In genomic region chr20:37571033-37571432, GRCh38 we compare ENCODE assay signal across 21 cellular contexts. TPM values are rescaled to one million over a fixed set of nuclear protein-coding genes. Genes with fewer than 3 reads are reported as not detected.
DNase-seq lines count a peak whose midpoint lies in the region; ATAC-seq and TF ChIP-seq lines count a peak whose summit lies in the region.
"Had no signal": no experiment of that assay in that cellular context is flagged by ENCODE, and none has a peak within 500 bp of the region (broad histone marks: within the 10 kb centered on the region; RNA-seq: fewer than 3 reads in every experiment).

No MANE protein-coding gene starts in this region.

- no peak overlapping the region for H3K4ac ChIP-seq in mesenchymal stem cell (ENCODE audit: low read depth in 1 of 2, low read length in 2 of 2)

- ATAC-seq in natural killer cell treated with Interleukin-12 subunit alpha and Interleukin-12 subunit beta and Interleukin-15 and Interleukin-18, amount 100 ng/mL, for 72 hours, result no peak
- ATAC-seq in natural killer cell, result no peak
- ATAC-seq in sciatic nerve, result no peak
- no peak for ATAC-seq in upper lobe of left lung (ENCODE audit: low FRiP score in 2 of 2)
- ATAC-seq in HG03095 (IDR thresholded peaks at IDR 0.05; ENCODE audit: unreplicated experiment), result no peak

- no peak overlapping the region for H2AFZ ChIP-seq in mesenchymal stem cell (ENCODE audit: low read depth, low read length)

- H4K91ac ChIP-seq in mesenchymal stem cell (ENCODE audit: low read length), result no peak overlapping the region

- no peaks in the 10 kb centered on the region for H3K36me3 Mint-ChIP-seq in natural killer cell treated with Interleukin-12 subunit alpha and Interleukin-12 subunit beta and Interleukin-15 and Interleukin-18, amount 100 ng/mL, for 72 hours
- no peaks in the 10 kb centered on the region for H3K36me3 Mint-ChIP-seq in natural killer cell

- H3K14ac ChIP-seq in mesenchymal stem cell (ENCODE audit: low read length in 2 of 2), result no peak overlapping the region

- no peak overlapping the region for H2BK5ac ChIP-seq in mesenchymal stem cell (ENCODE audit: low read depth, low read length, poor library complexity, severe bottlenecking)

- H2AK5ac ChIP-seq in mesenchymal stem cell (ENCODE audit: low read length, severe bottlenecking), result no peak overlapping the region

- no peak overlapping the region for H3K23ac ChIP-seq in mesenchymal stem cell (ENCODE audit: low read length in 2 of 2)

- no peak for TF ChIP-seq CTCF in natural killer cell (IDR thresholded peaks at IDR 0.05)
- TF ChIP-seq CTCF in upper lobe of left lung (IDR thresholded peaks at IDR 0.05), result no peak

- H2BK15ac ChIP-seq in mesenchymal stem cell (ENCODE audit: low read depth, poor library complexity, severe bottlenecking), result no peak overlapping the region

- no peak for TF ChIP-seq EP300 in upper lobe of left lung (IDR thresholded peaks at IDR 0.05)

- H3K79me1 ChIP-seq in mesenchymal stem cell (replicated peaks; ENCODE audit: low read length, poor library complexity, severe bottlenecking), result no peaks in the 10 kb centered on the region

- H3K9ac ChIP-seq in mesenchymal stem cell (ENCODE audit: low read length), result no peak overlapping the region

- no peak overlapping the region for H3K18ac ChIP-seq in mesenchymal stem cell (ENCODE audit: low read depth in 1 of 2, low read length in 2 of 2)

- H3K27ac ChIP-seq in mesenchymal stem cell (ENCODE audit: low read length, poor library complexity, severe bottlenecking), result no peak overlapping the region
- no peak overlapping the region for H3K27ac ChIP-seq in upper lobe of left lung
- H3K27ac ChIP-seq: 22Rv1, A549, C4-2B had no signal

- TF ChIP-seq POLR2A in upper lobe of left lung (IDR thresholded peaks at IDR 0.05), result no peak

- no peak overlapping the region for H3K4me3 ChIP-seq in mesenchymal stem cell (ENCODE audit: insufficient read depth in 1 of 2, low read depth in 1 of 2, low read length in 2 of 2)
- H3K4me3 ChIP-seq in upper lobe of left lung, result no peak overlapping the region
- H3K4me3 ChIP-seq: A549, HAP-1 had no signal

- H3K27me3 ChIP-seq in mesenchymal stem cell (ENCODE audit: control insufficient read depth in 1 of 2, insufficient read depth in 1 of 2, low read length in 2 of 2) (peaks cover 47 to 61% of the 10 kb centered on the region in 2 experiments), upper lobe of left lung (no peaks in the 10 kb centered on the region)

- no peaks in the 10 kb centered on the region for H3K9me3 Mint-ChIP-seq in natural killer cell treated with Interleukin-12 subunit alpha and Interleukin-12 subunit beta and Interleukin-15 and Interleukin-18, amount 100 ng/mL, for 72 hours
- H3K9me3 Mint-ChIP-seq in natural killer cell, result no peaks in the 10 kb centered on the region
- H3K9me3 Mint-ChIP-seq: CD4-positive, alpha-beta T cell had no signal

- H2BK120ac ChIP-seq in mesenchymal stem cell (ENCODE audit: low read depth, low read length), result no peak overlapping the region

- no peaks in the 10 kb centered on the region for H3K4me1 Mint-ChIP-seq in natural killer cell treated with Interleukin-12 subunit alpha and Interleukin-12 subunit beta and Interleukin-15 and Interleukin-18, amount 100 ng/mL, for 72 hours (ENCODE audit: low read depth in 2 of 2)
- no peaks in the 10 kb centered on the region for H3K4me1 Mint-ChIP-seq in natural killer cell

- WGBS in mesenchymal stem cell, result 93% methylated on average over 6 of the region's 6 CpGs
- WGBS in upper lobe of left lung, 2 donors, result 77 to 80% methylated on average over 6 of the region's 6 CpGs

- no peak overlapping the region for H3K4me2 ChIP-seq in mesenchymal stem cell (ENCODE audit: low read length, poor library complexity, severe bottlenecking)
- H3K4me2 ChIP-seq: A549 had no signal

- intact Hi-C loops in natural killer cell (cut with micrococcal nuclease) (no loop called here), sciatic nerve (cut with DNase I) (no loop called here)

- H2BK12ac ChIP-seq in mesenchymal stem cell (ENCODE audit: low read length in 2 of 2), result no peak overlapping the region

- H3K9me3 ChIP-seq in mesenchymal stem cell (ENCODE audit: control insufficient read depth, low read length) (no peaks in the 10 kb centered on the region), upper lobe of left lung (no peaks in the 10 kb centered on the region)
- H3K9me3 ChIP-seq: HAP-1 had no signal

- no peak overlapping the region for H3K27ac Mint-ChIP-seq in natural killer cell treated with Interleukin-12 subunit alpha and Interleukin-12 subunit beta and Interleukin-15 and Interleukin-18, amount 100 ng/mL, for 72 hours
- no peak overlapping the region for H3K27ac Mint-ChIP-seq in natural killer cell
- H3K27ac Mint-ChIP-seq: CD4-positive, alpha-beta T cell had no signal

- peak overlapping the region; percentile 36 for H4K8ac ChIP-seq in mesenchymal stem cell (ENCODE audit: low read length)

- H3K4me1 ChIP-seq in mesenchymal stem cell (ENCODE audit: control insufficient read depth, insufficient read depth, low read depth, low read length), result no peaks in the 10 kb centered on the region
- H3K4me1 ChIP-seq in upper lobe of left lung, result no peaks in the 10 kb centered on the region
- H3K4me1 ChIP-seq: A549 had no signal

- H3K4me3 Mint-ChIP-seq in natural killer cell treated with Interleukin-12 subunit alpha and Interleukin-12 subunit beta and Interleukin-15 and Interleukin-18, amount 100 ng/mL, for 72 hours, result no peak overlapping the region
- H3K4me3 Mint-ChIP-seq in natural killer cell, result no peak overlapping the region
- H3K4me3 Mint-ChIP-seq: CD4-positive, alpha-beta T cell had no signal

- peak; percentile 25 for DNase-seq in natural killer cell treated with Interleukin-12 subunit alpha and Interleukin-12 subunit beta and Interleukin-15 and Interleukin-18, amount 100 ng/mL, for 72 hours (ENCODE audit: low spot score)
- DNase-seq in natural killer cell (no peak), mesenchymal stem cell (no peak), sciatic nerve (ENCODE audit: low spot score) (peak; percentile 10), inferior parietal cortex (ENCODE audit: extremely low spot score) (no peak), HCEC 1CT (no peak), upper lobe of left lung (no peak)
- DNase-seq: AML-193, DMS153, DMS79, GDM1, IMR-90 had no signal

- H3K36me3 ChIP-seq in mesenchymal stem cell (ENCODE audit: control insufficient read depth in 1 of 2, insufficient read depth in 2 of 2, low read depth in 1 of 2, low read length in 2 of 2) (no peaks in the 10 kb centered on the region), upper lobe of left lung (no peaks in the 10 kb centered on the region)
- H3K36me3 ChIP-seq: HAP-1 had no signal

- peaks cover 33 to 56% of the 10 kb centered on the region in 2 donors for H3K27me3 Mint-ChIP-seq in natural killer cell treated with Interleukin-12 subunit alpha and Interleukin-12 subunit beta and Interleukin-15 and Interleukin-18, amount 100 ng/mL, for 72 hours
- peaks cover 25 to 71% of the 10 kb centered on the region in 2 donors for H3K27me3 Mint-ChIP-seq in natural killer cell (ENCODE audit: low read depth in 2 of 2)

RNA-seq across cellular contexts. Expression of gene BLCAP, which starts 43.4 kb away (rescaled TPM):
- 10 to 100 TPM; 39.3 to 39.8 TPM for total RNA-seq in natural killer cell treated with Interleukin-12 subunit alpha and Interleukin-12 subunit beta and Interleukin-15 and Interleukin-18, amount 100 ng/mL, for 72 hours
- total RNA-seq in natural killer cell (10 to 100 TPM; 60.4 to 80.1 (median 77.9) TPM), sciatic nerve (58.4 TPM), upper lobe of left lung (10 to 100 TPM; 53.4 to 79.6 (median 66.6) TPM)
- 45.0 TPM for polyA plus RNA-seq in mesenchymal stem cell (2013, experiment 1 of 2)
- polyA plus RNA-seq in mesenchymal stem cell (2013, experiment 2 of 2), result 45.3 TPM

RNA-seq across cellular contexts. Expression of gene NNAT, which starts 50.0 kb away (rescaled TPM):
- under 1 TPM; 0.53 to 0.71 TPM for total RNA-seq in natural killer cell treated with Interleukin-12 subunit alpha and Interleukin-12 subunit beta and Interleukin-15 and Interleukin-18, amount 100 ng/mL, for 72 hours
- total RNA-seq in natural killer cell, result not detected
- 3.2 TPM for polyA plus RNA-seq in mesenchymal stem cell (2013, experiment 1 of 2)
- 2.7 TPM for polyA plus RNA-seq in mesenchymal stem cell (2013, experiment 2 of 2)
- total RNA-seq in sciatic nerve, result 2.1 TPM
- 1 to 10 TPM in 2 of 6 donors, under 1 TPM in 2, not detected in 2; 0.66 to 1.2 (median 0.95) TPM for total RNA-seq in upper lobe of left lung
- total RNA-seq: CD4-positive, alpha-beta T cell; Daoy; H4 had no signal
- polyA plus RNA-seq: A549, BJ had no signal

Comparison
In these comparisons a context has a peak if more than half of its experiments do, and no peak if none do; other contexts are left out.
1. DNase-seq: peak in natural killer cell treated with Interleukin-12 subunit alpha and Interleukin-12 subunit beta and Interleukin-15 and Interleukin-18, amount 100 ng/mL, for 72 hours (single experiment) and sciatic nerve (single experiment); none in natural killer cell (single experiment), mesenchymal stem cell (single experiment), inferior parietal cortex (single experiment), HCEC 1CT (single experiment) and upper lobe of left lung (0 of 2).